ENCODE assay signal across 1 cellular context in the genomic region with DNA sequence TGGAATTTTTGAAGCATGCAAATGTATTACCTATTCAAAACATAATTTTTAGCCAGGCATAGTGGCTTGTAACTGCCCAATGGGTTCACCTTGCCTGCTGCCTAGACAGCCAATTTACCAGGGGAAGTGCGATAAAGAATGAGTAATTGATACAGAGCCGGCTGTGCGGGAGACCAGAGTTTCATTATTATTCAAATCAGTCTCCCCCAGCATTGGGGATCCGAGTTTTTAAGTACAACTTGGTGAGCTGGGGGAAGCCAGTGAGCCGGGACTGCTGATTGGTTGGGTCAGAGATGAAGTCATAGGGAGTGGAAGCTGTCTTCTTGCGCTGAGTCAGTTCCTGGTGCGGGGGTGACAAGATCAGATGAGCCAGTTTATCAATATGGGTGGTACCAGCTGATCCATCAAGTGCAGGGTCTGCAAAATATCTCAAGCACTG.
TF ChIP-seq lines count a peak whose summit lies in the region.

No MANE protein-coding gene starts in this region.

TF ChIP-seq in K562, 482 proteins besides CTCF, POLR2A, EP300 and RAD21 (continued from another document and continues in another):
- TF ChIP-seq, protein P1, sequence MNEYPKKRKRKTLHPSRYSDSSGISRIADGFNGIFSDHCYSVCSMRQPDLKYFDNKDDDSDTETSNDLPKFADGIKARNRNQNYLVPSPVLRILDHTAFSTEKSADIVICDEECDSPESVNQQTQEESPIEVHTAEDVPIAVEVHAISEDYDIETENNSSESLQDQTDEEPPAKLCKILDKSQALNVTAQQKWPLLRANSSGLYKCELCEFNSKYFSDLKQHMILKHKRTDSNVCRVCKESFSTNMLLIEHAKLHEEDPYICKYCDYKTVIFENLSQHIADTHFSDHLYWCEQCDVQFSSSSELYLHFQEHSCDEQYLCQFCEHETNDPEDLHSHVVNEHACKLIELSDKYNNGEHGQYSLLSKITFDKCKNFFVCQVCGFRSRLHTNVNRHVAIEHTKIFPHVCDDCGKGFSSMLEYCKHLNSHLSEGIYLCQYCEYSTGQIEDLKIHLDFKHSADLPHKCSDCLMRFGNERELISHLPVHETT (CRISPR knock-in tag; conservative IDR thresholded peaks at IDR 0.05 in 1 of 2, IDR thresholded peaks at IDR 0.05 in 1 of 2): peak in 1 of 2 experiments; percentile 24; a peak in 1 of 4 replicates
- TF ChIP-seq ZNF592 (IDR thresholded peaks at IDR 0.05) (0 out of 2 replicates have a peak, but pooled peaks have one; percentile 53), RBM14 (IDR thresholded peaks at IDR 0.05; ENCODE audit: borderline replicate concordance, insufficient read depth, low read depth, low read length) (no peak), FOXK1 (CRISPR knock-in tag; IDR thresholded peaks at IDR 0.05; ENCODE audit: borderline replicate concordance) (no peak), MTF1 (CRISPR knock-in tag; IDR thresholded peaks at IDR 0.05; ENCODE audit: borderline replicate concordance) (no peak), ATF1 (CRISPR knock-in tag; IDR thresholded peaks at IDR 0.05) (no peak), ATF1 (tag; IDR thresholded peaks at IDR 0.05) (peak; percentile 70), STAT5B (CRISPR knock-in tag; IDR thresholded peaks at IDR 0.05) (no peak), ZBTB7A (IDR thresholded peaks at IDR 0.05; ENCODE audit: borderline replicate concordance, control insufficient read depth, low read depth, low read length) (no peak), ZNF449 (CRISPR knock-in tag; IDR thresholded peaks at IDR 0.05) (no peak), TAF9B (IDR thresholded peaks at IDR 0.05; ENCODE audit: partially characterized antibody) (peak; percentile 79), PHB2 (IDR thresholded peaks at IDR 0.05; ENCODE audit: low read depth) (no peak), NCOA1 (IDR thresholded peaks at IDR 0.05; ENCODE audit: low read depth) (no peak), SMC3 (conservative IDR thresholded peaks at IDR 0.05; ENCODE audit: insufficient read depth, low read depth, low read length) (no peak), DPF2 (IDR thresholded peaks at IDR 0.05) (peak; percentile 88), ZHX1 (conservative IDR thresholded peaks at IDR 0.05; ENCODE audit: low read length) (no peak), POLR2G (IDR thresholded peaks at IDR 0.05; ENCODE audit: low read depth, low read length) (no peak), FOXK2 (conservative IDR thresholded peaks at IDR 0.05 in 1 of 2, IDR thresholded peaks at IDR 0.05 in 1 of 2; ENCODE audit: low read depth in 2 of 2) (0 out of 4 replicates have a peak, but pooled peaks of 1 of the 2 experiments have one; percentile 27), CREM (IDR thresholded peaks at IDR 0.05; ENCODE audit: low read depth) (peak; percentile 52), NFIC (IDR thresholded peaks at IDR 0.05) (no peak), RBBP5 (IDR thresholded peaks at IDR 0.05; ENCODE audit: borderline replicate concordance, insufficient read depth, low read length, poor library complexity, severe bottlenecking) (no peak), ARID3A (IDR thresholded peaks at IDR 0.05; ENCODE audit: borderline replicate concordance, low read depth, low read length) (0 out of 2 replicates have a peak, but pooled peaks have one; percentile 12), GATA2 (CRISPR knock-in tag; IDR thresholded peaks at IDR 0.05) (0 out of 2 replicates have a peak, but pooled peaks have one; percentile 8), ZKSCAN3 (CRISPR knock-in tag; IDR thresholded peaks at IDR 0.05) (no peak), FUS (optimal IDR thresholded peaks at IDR 0.05; ENCODE audit: low read depth, low read length) (no peak), RERE (CRISPR knock-in tag; IDR thresholded peaks at IDR 0.05; ENCODE audit: borderline replicate concordance) (no peak), CEBPG (CRISPR knock-in tag; IDR thresholded peaks at IDR 0.05) (no peak), CEBPG (tag; conservative IDR thresholded peaks at IDR 0.05 in 1 of 2, IDR thresholded peaks at IDR 0.05 in 1 of 2) (0 out of 4 replicates have a peak, but pooled peaks of 1 of the 2 experiments have one; percentile 9), ZNF717 (CRISPR knock-in tag; IDR thresholded peaks at IDR 0.05) (no peak)
- TF ChIP-seq, protein P2, sequence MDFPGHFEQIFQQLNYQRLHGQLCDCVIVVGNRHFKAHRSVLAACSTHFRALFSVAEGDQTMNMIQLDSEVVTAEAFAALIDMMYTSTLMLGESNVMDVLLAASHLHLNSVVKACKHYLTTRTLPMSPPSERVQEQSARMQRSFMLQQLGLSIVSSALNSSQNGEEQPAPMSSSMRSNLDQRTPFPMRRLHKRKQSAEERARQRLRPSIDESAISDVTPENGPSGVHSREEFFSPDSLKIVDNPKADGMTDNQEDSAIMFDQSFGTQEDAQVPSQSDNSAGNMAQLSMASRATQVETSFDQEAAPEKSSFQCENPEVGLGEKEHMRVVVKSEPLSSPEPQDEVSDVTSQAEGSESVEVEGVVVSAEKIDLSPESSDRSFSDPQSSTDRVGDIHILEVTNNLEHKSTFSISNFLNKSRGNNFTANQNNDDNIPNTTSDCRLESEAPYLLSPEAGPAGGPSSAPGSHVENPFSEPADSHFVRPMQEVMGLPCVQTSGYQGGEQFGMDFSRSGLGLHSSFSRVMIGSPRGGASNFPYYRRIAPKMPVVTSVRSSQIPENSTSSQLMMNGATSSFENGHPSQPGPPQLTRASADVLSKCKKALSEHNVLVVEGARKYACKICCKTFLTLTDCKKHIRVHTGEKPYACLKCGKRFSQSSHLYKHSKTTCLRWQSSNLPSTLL (IDR thresholded peaks at IDR 0.05): peak; percentile 74; the same call in 1 of the 2 replicates
